1 cellular context compared by ENCODE assay signal in genomic region chr1:212234431-212235298, GRCh38.
TF ChIP-seq lines count a peak whose summit lies in the region.

No MANE protein-coding gene starts in this region.

TF ChIP-seq in IMR-90, 13 proteins besides CTCF, POLR2A, EP300 and RAD21 (continued from another document):
- TF ChIP-seq BHLHE40 (IDR thresholded peaks at IDR 0.05; ENCODE audit: low read depth, low read length) (peak; percentile 42; the same call in 1 of the 2 replicates), NFE2L2 (IDR thresholded peaks at IDR 0.05; ENCODE audit: low read depth, low read length) (peak; percentile 90), ELK1 (IDR thresholded peaks at IDR 0.05; ENCODE audit: borderline replicate concordance, low read depth, low read length) (no peak), MAZ (IDR thresholded peaks at IDR 0.05; ENCODE audit: borderline replicate concordance, low read depth, low read length) (peak; percentile 41; the same call in 1 of the 2 replicates), MAFK (IDR thresholded peaks at IDR 0.05; ENCODE audit: low read depth, low read length) (peak; percentile 48; the same call in 1 of the 2 replicates), MXI1 (IDR thresholded peaks at IDR 0.05; ENCODE audit: borderline replicate concordance, low read depth, low read length) (no peak), RFX5 (IDR thresholded peaks at IDR 0.05; ENCODE audit: low read depth, low read length) (no peak), CHD1 (IDR thresholded peaks at IDR 0.05; ENCODE audit: low read depth, low read length) (no peak), CEBPB (IDR thresholded peaks at IDR 0.05; ENCODE audit: low read depth, low read length) (peak; percentile 61; the same call in 1 of the 2 replicates), RCOR1 (IDR thresholded peaks at IDR 0.05; ENCODE audit: insufficient replicate concordance, low read length) (no peak), SMC3 (IDR thresholded peaks at IDR 0.05; ENCODE audit: low read depth, low read length) (no peak; the same call in 1 of the 2 replicates)
